In the genomic region with DNA sequence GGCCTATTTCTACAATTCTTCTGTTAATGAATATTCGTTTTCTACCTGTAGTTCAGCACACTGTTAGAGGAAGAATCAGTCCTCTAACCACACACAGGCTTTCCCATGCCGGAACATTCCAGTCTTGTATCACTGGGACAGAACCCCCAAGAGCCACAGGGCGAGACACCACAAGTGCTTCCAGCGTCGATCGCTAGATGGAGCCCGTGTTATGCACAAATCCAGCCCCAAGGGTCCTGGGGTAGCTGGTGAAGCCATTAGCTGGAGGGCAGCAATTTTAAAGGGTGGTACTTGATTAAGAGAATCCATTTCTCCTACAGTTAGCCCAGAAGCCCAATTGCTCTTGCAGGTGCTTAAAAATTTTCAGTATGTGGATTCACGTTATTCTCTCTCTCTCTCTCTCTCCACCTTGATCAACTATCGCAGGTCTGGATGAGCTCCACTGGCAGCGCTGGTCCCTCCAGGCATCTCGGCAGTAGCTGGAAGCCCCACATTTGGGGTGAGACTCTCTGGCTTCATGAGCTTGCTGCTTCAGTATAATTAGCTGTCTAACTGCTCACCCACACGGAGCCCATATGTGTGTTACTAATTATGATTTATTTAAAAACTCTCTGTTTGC, we compare ENCODE assay signal across 9 cellular contexts.
A peak's percentile ranks its signal among the peaks of the same experiment; 100 is the strongest.
DNase-seq lines count a peak whose midpoint lies in the region; ATAC-seq and TF ChIP-seq lines count a peak whose summit lies in the region.
"Had no signal": no experiment of that assay in that cellular context is flagged by ENCODE, and none has a peak within 500 bp of the region (broad histone marks: within the 10 kb centered on the region; RNA-seq: fewer than 3 reads in every experiment).

No MANE protein-coding gene starts in this region.

- H3K4me1 Mint-ChIP-seq in H9 = peaks cover 27 to 35% of the 10 kb centered on the region in 2 experiments
- no peaks in the 10 kb centered on the region for H3K4me1 Mint-ChIP-seq in activated T-cell treated with anti-CD3 and anti-CD28 coated beads, Interleukin-2, amount 50 U/mL, for 72 hours (ENCODE audit: low read depth)
- H3K4me1 Mint-ChIP-seq: memory B cell had no signal

- WGBS in H9 (ENCODE audit: extremely low coverage, insufficient read length, low lambda C conversion rate) = no CpG with 5 or more reads among the region's 12 CpGs
- 25% methylated on average over 12 of the region's 12 CpGs for WGBS in heart right ventricle, 2 donors
- WGBS in sigmoid colon, 2 donors = 24 to 30% methylated on average over 12 of the region's 12 CpGs

- H3K56ac ChIP-seq in H9 (ENCODE audit: insufficient read length, low read depth, low read length) = no peak overlapping the region

- H2BK15ac ChIP-seq in H9 (ENCODE audit: low read depth, low read length) = no peak overlapping the region

- no peak overlapping the region for H2AFZ ChIP-seq in H9 (ENCODE audit: low read length)

- H4K8ac ChIP-seq in H9 (replicated peaks; ENCODE audit: insufficient read length, low read depth, low read length) = no peak overlapping the region

- no peak overlapping the region for H3K9ac ChIP-seq in H9 (ENCODE audit: extremely low read depth, insufficient read length, low read length)

- no peaks in the 10 kb centered on the region for H3K4me1 ChIP-seq in cardiac muscle cell (ENCODE audit: low read depth)
- H3K4me1 ChIP-seq in H9 (ENCODE audit: insufficient read depth, low read length) = peaks cover 4% of the 10 kb centered on the region; the same call in 1 of the 2 replicates
- no peaks in the 10 kb centered on the region for H3K4me1 ChIP-seq in heart right ventricle
- H3K4me1 ChIP-seq in sigmoid colon = peaks cover 0 to 8% (median 3%) of the 10 kb centered on the region in 4 donors
- no peaks in the 10 kb centered on the region for H3K4me1 ChIP-seq in effector memory CD4-positive, alpha-beta T cell (ENCODE audit: control insufficient read depth, insufficient read depth, low read length, poor library complexity, severe bottlenecking)

- intact Hi-C loops in cardiac septum (cut with DNase I) = loop anchor here (5.0 to 10.0 kb wide), 3 partner anchors 153 to 608 kb away; no protein-coding TSS in a partner anchor
- intact Hi-C loops in heart right ventricle (cut with DNase I) = loop anchor here (2.0 to 10.0 kb wide), 12 partner anchors 150 to 1880 kb away; no protein-coding TSS in a partner anchor
- intact Hi-C loops in sigmoid colon (cut with DNase I) = loop anchor here (1.0 to 10.0 kb wide), 4 partner anchors 100 to 610 kb away; no protein-coding TSS in a partner anchor

- no peak overlapping the region for H4K5ac ChIP-seq in H9 (ENCODE audit: insufficient read length, low read depth, low read length)

- no peak overlapping the region for H3K27ac Mint-ChIP-seq in H9
- no peak overlapping the region for H3K27ac Mint-ChIP-seq in activated T-cell treated with anti-CD3 and anti-CD28 coated beads, Interleukin-2, amount 50 U/mL, for 72 hours
- H3K27ac Mint-ChIP-seq: memory B cell had no signal

- H2BK12ac ChIP-seq in H9 (ENCODE audit: insufficient read length, low read depth, low read length) = no peak overlapping the region

- H3K14ac ChIP-seq in H9 (ENCODE audit: insufficient read depth, low read length) = no peak overlapping the region

- H3K18ac ChIP-seq in H9 (ENCODE audit: insufficient read length, low read depth, low read length) = no peak overlapping the region

- no peak overlapping the region for H3K4me3 ChIP-seq in cardiac muscle cell
- H3K4me3 ChIP-seq in heart right ventricle = no peak overlapping the region
- H3K4me3 ChIP-seq in sigmoid colon = no peak overlapping the region
- no peak overlapping the region for H3K4me3 ChIP-seq in effector memory CD4-positive, alpha-beta T cell (ENCODE audit: insufficient read depth, low read depth, low read length, poor library complexity, severe bottlenecking)

- TF ChIP-seq POLR2A in sigmoid colon (IDR thresholded peaks at IDR 0.05) = no peak

- no peaks in the 10 kb centered on the region for H3K23me2 ChIP-seq in H9 (ENCODE audit: insufficient read length, low read depth, low read length, poor library complexity, severe bottlenecking)

- no peak overlapping the region for H3K27ac ChIP-seq in cardiac muscle cell
- no peak overlapping the region for H3K27ac ChIP-seq in H9 (ENCODE audit: insufficient read length, low read depth, low read length)
- no peak overlapping the region for H3K27ac ChIP-seq in heart right ventricle
- H3K27ac ChIP-seq in sigmoid colon = no peak overlapping the region
- H3K27ac ChIP-seq in effector memory CD4-positive, alpha-beta T cell (ENCODE audit: insufficient read depth, low read length, poor library complexity, severe bottlenecking) = no peak overlapping the region

- H3K4me2 ChIP-seq in H9 (ENCODE audit: insufficient read depth, insufficient read length, low read length) = no peak overlapping the region

- H4K20me1 ChIP-seq in H9 (ENCODE audit: control insufficient read depth, insufficient read depth, insufficient read length) = no peaks in the 10 kb centered on the region

- H2BK120ac ChIP-seq in H9 (ENCODE audit: low read depth, low read length, poor library complexity, severe bottlenecking) = no peak overlapping the region

- H3K27me3 ChIP-seq in cardiac muscle cell (no peaks in the 10 kb centered on the region), H9 (ENCODE audit: insufficient read depth, low read length) (no peaks in the 10 kb centered on the region), heart right ventricle (peaks cover 0 to 76% (median 28%) of the 10 kb centered on the region in 7 donors), sigmoid colon (no peaks in the 10 kb centered on the region)
- H3K27me3 ChIP-seq in effector memory CD4-positive, alpha-beta T cell (replicated peaks; ENCODE audit: control insufficient read depth, insufficient read depth, low read length, poor library complexity, severe bottlenecking) = no peaks in the 10 kb centered on the region

- ATAC-seq in activated T-cell treated with anti-CD3 and anti-CD28 coated beads, Interleukin-2, amount 50 U/mL, for 72 hours (replicated peaks in 1 of 2) = no peak
- ATAC-seq in heart right ventricle = peak in 6 of 8 donors; percentile 49 to 71 (median 60)

- H2BK5ac ChIP-seq in H9 (ENCODE audit: insufficient read length, low read length) = no peak overlapping the region

- TF ChIP-seq CTCF in cardiac muscle cell (IDR thresholded peaks at IDR 0.05; ENCODE audit: low read depth, low read length) = peak; percentile 90
- peak; percentile 97 for TF ChIP-seq CTCF in H9 (conservative IDR thresholded peaks at IDR 0.05)
- TF ChIP-seq CTCF in heart right ventricle (IDR thresholded peaks at IDR 0.05) = peak; percentile 59 to 88 (median 76)
- TF ChIP-seq CTCF in sigmoid colon (IDR thresholded peaks at IDR 0.05) = peak; percentile 64 to 88 (median 74)

- no peak overlapping the region for H3K4ac ChIP-seq in H9 (ENCODE audit: low read depth, low read length)

- no peaks in the 10 kb centered on the region for H3K79me1 ChIP-seq in H9 (ENCODE audit: insufficient read depth, low read depth, low read length, poor library complexity, severe bottlenecking)

- no peak for TF ChIP-seq EP300 in sigmoid colon (IDR thresholded peaks at IDR 0.05)

- no peak overlapping the region for H4K91ac ChIP-seq in H9 (ENCODE audit: insufficient read length, low read depth, low read length)

- no peaks in the 10 kb centered on the region for H3K79me2 ChIP-seq in H9 (ENCODE audit: insufficient read depth, low read length)

- H3K4me3 Mint-ChIP-seq in H9 = no peak overlapping the region
- H3K4me3 Mint-ChIP-seq in activated T-cell treated with anti-CD3 and anti-CD28 coated beads, Interleukin-2, amount 50 U/mL, for 72 hours = no peak overlapping the region
- H3K4me3 Mint-ChIP-seq: memory B cell had no signal

- H3T11ph ChIP-seq in H9 (ENCODE audit: low read length) = no peak overlapping the region

- H3K36me3 ChIP-seq in cardiac muscle cell (no peaks in the 10 kb centered on the region), heart right ventricle (no peaks in the 10 kb centered on the region), sigmoid colon (no peaks in the 10 kb centered on the region)
- H3K36me3 ChIP-seq in effector memory CD4-positive, alpha-beta T cell (ENCODE audit: control insufficient read depth, insufficient read depth, low read length) = no peaks in the 10 kb centered on the region

- DNase-seq in cardiac muscle cell (ENCODE audit: low read depth in 1 of 2, low spot score in 1 of 2) (peak; percentile 72 to 83), cardiac septum (ENCODE audit: low spot score) (no peak), H9 (peak; percentile 87), NCI-H1105 (lab: John Stamatoyannopoulos, UW) (peak; percentile 80), heart right ventricle (peak; percentile 31 to 51), sigmoid colon (no peak)
- DNase-seq in activated T-cell treated with anti-CD3 and anti-CD28 coated beads, Interleukin-2, amount 50 U/mL, for 72 hours = peak; percentile 24 to 25
- DNase-seq in effector memory CD4-positive, alpha-beta T cell = no peak

- H3K36me3 Mint-ChIP-seq in H9 (ENCODE audit: insufficient read depth in 1 of 3, low read depth in 3 of 3) = peaks cover 0 to 12% (median 12%) of the 10 kb centered on the region in 3 experiments; a peak in 4 of 7 replicates
- H3K36me3 Mint-ChIP-seq in activated T-cell treated with anti-CD3 and anti-CD28 coated beads, Interleukin-2, amount 50 U/mL, for 72 hours (ENCODE audit: insufficient read depth in 2 of 2) = no peaks in the 10 kb centered on the region
- H3K36me3 Mint-ChIP-seq: memory B cell had no signal

- no peak overlapping the region for H2BK20ac ChIP-seq in H9 (ENCODE audit: low read depth, low read length, poor library complexity, severe bottlenecking)

- H3K9me3 Mint-ChIP-seq in H9 = peaks cover 5 to 18% of the 10 kb centered on the region in 2 experiments; a peak in 4 of 5 replicates
- H3K9me3 Mint-ChIP-seq in activated T-cell treated with anti-CD3 and anti-CD28 coated beads, Interleukin-2, amount 50 U/mL, for 72 hours = no peaks in the 10 kb centered on the region

- no peak overlapping the region for H2AK5ac ChIP-seq in H9 (ENCODE audit: insufficient read length, low read length)

- H3K23ac ChIP-seq in H9 (ENCODE audit: insufficient read length, low read depth, low read length) = no peak overlapping the region

- H3K27me3 Mint-ChIP-seq in H9 (ENCODE audit: low read depth) = peaks cover 4% of the 10 kb centered on the region
- peaks cover 15% of the 10 kb centered on the region for H3K27me3 Mint-ChIP-seq in activated T-cell treated with anti-CD3 and anti-CD28 coated beads, Interleukin-2, amount 50 U/mL, for 72 hours (ENCODE audit: low read depth)

- H3K9me3 ChIP-seq in cardiac muscle cell (ENCODE audit: low read depth) (no peaks in the 10 kb centered on the region), H9 (ENCODE audit: control insufficient read depth, low read depth, low read length) (no peaks in the 10 kb centered on the region), heart right ventricle (no peaks in the 10 kb centered on the region), sigmoid colon (no peaks in the 10 kb centered on the region)
- H3K9me3 ChIP-seq in effector memory CD4-positive, alpha-beta T cell (ENCODE audit: control insufficient read depth, low read length) = no peaks in the 10 kb centered on the region

Comparison
In these comparisons a context has a peak if more than half of its experiments do, and no peak if none do; other contexts are left out.
1. DNase-seq: peak in cardiac muscle cell (2 of 2), H9 (single experiment), NCI-H1105 (single experiment), activated T-cell treated with anti-CD3 and anti-CD28 coated beads, Interleukin-2, amount 50 U/mL, for 72 hours (2 of 2) and heart right ventricle (2 of 2); none in cardiac septum (single experiment), sigmoid colon (single experiment) and effector memory CD4-positive, alpha-beta T cell (0 of 3).
2. ATAC-seq: peak in heart right ventricle (6 of 8); none in activated T-cell treated with anti-CD3 and anti-CD28 coated beads, Interleukin-2, amount 50 U/mL, for 72 hours (0 of 2).
3. Peak in every context shown above with its lines, with median percentiles within 50 percentile points of each other: CTCF ChIP-seq.